22 cellular contexts compared by ENCODE assay signal in the genomic region with DNA sequence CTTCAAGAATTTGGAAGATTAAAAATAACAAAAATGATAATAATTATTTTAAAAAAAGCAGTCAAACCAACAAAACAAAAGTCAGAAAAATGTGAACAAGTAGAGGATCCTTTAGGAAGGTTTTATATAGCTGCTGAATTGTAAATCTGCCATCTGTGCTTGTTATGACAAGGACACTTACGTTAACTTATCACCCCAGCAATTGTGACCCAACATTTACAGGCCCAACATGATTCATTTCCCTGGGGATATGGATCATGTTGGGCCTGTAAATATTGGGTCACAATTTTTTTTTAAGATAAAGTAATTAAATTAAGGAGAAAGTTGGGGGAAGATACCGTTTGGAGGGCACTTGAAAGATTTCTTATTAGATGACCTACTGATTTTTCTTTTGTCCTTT.
"Had no signal": no experiment of that assay in that cellular context is flagged by ENCODE, and none has a peak within 500 bp of the region (broad histone marks: within the 10 kb centered on the region; RNA-seq: fewer than 3 reads in every experiment).

No MANE protein-coding gene starts in this region.

- H2AFZ ChIP-seq: hepatocyte had no signal

- H3K4me3 ChIP-seq: gastroesophageal sphincter, heart right ventricle, hepatocyte had no signal

- H3K4me1 ChIP-seq: gastroesophageal sphincter had no signal

- H3K36me3 ChIP-seq: brain microvascular endothelial cell, gastroesophageal sphincter, heart right ventricle, WERI-Rb-1 had no signal

- H3K79me2 ChIP-seq: hepatocyte had no signal

- DNase-seq: activated B cell treated with CpG ODN at 0.5 μM for 24 hours; activated CD4-positive, alpha-beta T cell treated with anti-CD3 and anti-CD28 coated beads for 48 hours; activated CD4-positive, alpha-beta T cell treated with anti-CD3 and anti-CD28 coated beads, Interleukin-2, amount 50 U/mL, for 1 hour; activated CD4-positive, alpha-beta T cell treated with anti-CD3 and anti-CD28 coated beads, Interleukin-2, amount 50 U/mL, for 48 hours; activated CD8-positive, alpha-beta memory T cell treated with anti-CD3 and anti-CD28 coated beads for 24 hours; activated CD8-positive, alpha-beta T cell treated with anti-CD3 and anti-CD28 coated beads for 36 hours; activated effector memory CD4-positive, alpha-beta T cell treated with Interleukin-2 at 50 U/mL for 16 hours; activated gamma-delta T cell treated with Interleukin-2 at 50 U/mL for 16 hours; activated naive CD4-positive, alpha-beta T cell treated with anti-CD3 and anti-CD28 coated beads, Interleukin-2, amount 50 U/mL, for 16 hours; activated naive CD4-positive, alpha-beta T cell treated with Interleukin-2 at 50 U/mL for 16 hours; activated T-cell treated with anti-CD3 and anti-CD28 coated beads, Interleukin-2, amount 50 U/mL, for 4 hours; amniotic stem cell; anterior cingulate cortex; brain microvascular endothelial cell; effector CD8-positive, alpha-beta T cell; foreskin melanocyte; heart right ventricle; T1000; WERI-Rb-1 had no signal

- H3K27ac ChIP-seq: brain microvascular endothelial cell, epithelial cell of prostate, gastroesophageal sphincter, heart right ventricle, hepatocyte, WERI-Rb-1 had no signal

- H3K27me3 ChIP-seq: brain microvascular endothelial cell, gastroesophageal sphincter, heart right ventricle, hepatocyte had no signal

- H3K9me3 ChIP-seq: gastroesophageal sphincter, heart right ventricle had no signal

- H3K4me2 ChIP-seq: hepatocyte had no signal
